8 cellular contexts compared by ENCODE assay signal in genomic region chr7:99392659-99393362, GRCh38. TPM values are rescaled to one million over a fixed set of nuclear protein-coding genes. Genes with fewer than 3 reads are reported as not detected.
DNase-seq lines count a peak whose midpoint lies in the region; ATAC-seq, FAIRE-seq and TF ChIP-seq lines count a peak whose summit lies in the region.

No MANE protein-coding gene starts in this region.

- CTCF ChIA-PET in CD8-positive, alpha-beta T cell (lab: Charles Lee) = interaction anchor here (1.4 to 3.2 kb wide), 4 partner anchors 10 to 28 kb away, joined by 3 to 20 read pairs (median 10); partner anchors contain the start of genes BUD31 and PDAP1

- peaks cover 18% of the 10 kb centered on the region for H3K4me1 ChIP-seq in CD8-positive, alpha-beta T cell (ENCODE audit: insufficient read depth, low read length)
- H3K4me1 ChIP-seq in OCI-LY3 (ENCODE audit: low read length) (peaks cover 6% of the 10 kb centered on the region; the same call in 1 of the 2 replicates), pancreas (peaks cover 0 to 6% (median 4%) of the 10 kb centered on the region in 3 donors), upper lobe of left lung (peaks cover 13 to 22% (median 18%) of the 10 kb centered on the region in 4 donors)

- no peak for FAIRE-seq in pancreas (lab: Jason Lieb, UNC)

- H3K27me3 Mint-ChIP-seq in CD8-positive, alpha-beta T cell (ENCODE audit: low read depth) = no peaks in the 10 kb centered on the region

- DNase-seq in CD8-positive, alpha-beta T cell = peak; percentile 61 to 93 (median 85)
- peak; percentile 64 for DNase-seq in activated gamma-delta T cell (lab: John Stamatoyannopoulos, UW)
- DNase-seq in head of caudate nucleus = peak; percentile 33 to 90 (median 76)
- peak; percentile 82 to 93 (median 88) for DNase-seq in pancreas
- peak; percentile 80 to 94 for DNase-seq in upper lobe of left lung

- H3K4me1 Mint-ChIP-seq in CD8-positive, alpha-beta T cell (ENCODE audit: low read depth) = peaks cover 17% of the 10 kb centered on the region

- no peak for TF ChIP-seq EP300 in upper lobe of left lung (IDR thresholded peaks at IDR 0.05)

- peaks cover 6% of the 10 kb centered on the region; the same call in 1 of the 2 replicates for H3K79me2 ChIP-seq in OCI-LY3 (ENCODE audit: low read length)

- intact Hi-C loops in CD8-positive, alpha-beta T cell (cut with DNase I, micrococcal nuclease) = loop anchor here (1.0 to 2.0 kb wide), 4 partner anchors 12 to 19 kb away; partner anchors contain the start of genes ARPC1B (in 1 of the 2), BUD31 (in 1 of the 2) and PDAP1 (in 1 of the 2)
- intact Hi-C loops in head of caudate nucleus (cut with DNase I) = no loop called here
- intact Hi-C loops in pancreas (cut with DNase I) = no loop called here

- peaks cover 84% of the 10 kb centered on the region for H3K36me3 Mint-ChIP-seq in CD8-positive, alpha-beta T cell

- no peak for TF ChIP-seq CTCF in CD8-positive, alpha-beta T cell (IDR thresholded peaks at IDR 0.05)
- TF ChIP-seq CTCF in OCI-LY3 (IDR thresholded peaks at IDR 0.05; ENCODE audit: low read depth, low read length) = no peak
- TF ChIP-seq CTCF in pancreas (IDR thresholded peaks at IDR 0.05) = no peak
- TF ChIP-seq CTCF in upper lobe of left lung (IDR thresholded peaks at IDR 0.05) = peak in 1 of 6 experiments; percentile 10

- H3K9me3 ChIP-seq in CD8-positive, alpha-beta T cell (ENCODE audit: low read length) = no peaks in the 10 kb centered on the region
- H3K9me3 ChIP-seq in OCI-LY3 (ENCODE audit: insufficient read depth, low read length) (no peaks in the 10 kb centered on the region), pancreas (no peaks in the 10 kb centered on the region), upper lobe of left lung (no peaks in the 10 kb centered on the region)

- peak; percentile 96 for ATAC-seq in CD8-positive, alpha-beta T cell
- ATAC-seq in HG02981 (IDR thresholded peaks at IDR 0.05; ENCODE audit: unreplicated experiment) = peak; percentile 67
- peak; percentile 87 to 93 (median 90) for ATAC-seq in pancreas
- peak; percentile 87 to 90 for ATAC-seq in upper lobe of left lung (ENCODE audit: low FRiP score in 2 of 2)
- ATAC-seq in HG02763 (IDR thresholded peaks at IDR 0.05; ENCODE audit: unreplicated experiment) = no peak

- H3K4me2 ChIP-seq in OCI-LY3 (ENCODE audit: low read length) = peak overlapping the region; percentile 44

- H3K27ac ChIP-seq in CD8-positive, alpha-beta T cell (ENCODE audit: low read depth, low read length) = peak overlapping the region; percentile 54
- H3K27ac ChIP-seq in OCI-LY3 (ENCODE audit: low read length) (peak overlapping the region; percentile 13; the same call in 1 of the 2 replicates), pancreas (peak overlapping the region; percentile 58 to 69 (median 63)), upper lobe of left lung (peak overlapping the region; percentile 27 to 66 (median 50))

- H3K27ac Mint-ChIP-seq in CD8-positive, alpha-beta T cell = peak overlapping the region; percentile 93

- no peak overlapping the region; the same call in 1 of the 2 replicates for H3K9ac ChIP-seq in OCI-LY3 (ENCODE audit: low read length)

- peak overlapping the region; percentile 85 for H3K4me3 Mint-ChIP-seq in CD8-positive, alpha-beta T cell

- no peak overlapping the region for H2AFZ ChIP-seq in OCI-LY3 (ENCODE audit: low read depth, low read length)

- POLR2A ChIA-PET in CD8-positive, alpha-beta T cell (lab: Charles Lee) = interaction anchor here (0.8 to 4.5 kb wide), 11 partner anchors 8 to 107 kb away, joined by 3 to 57 read pairs (median 4); partner anchors contain the start of genes ARPC1B, BUD31, PDAP1 and ZNF394

- H4K20me1 ChIP-seq in OCI-LY3 (ENCODE audit: insufficient read depth, low read length) = peaks cover 17% of the 10 kb centered on the region; the same call in 1 of the 2 replicates

- no peaks in the 10 kb centered on the region for H3K27me3 ChIP-seq in CD8-positive, alpha-beta T cell (ENCODE audit: insufficient read depth, low read length)
- H3K27me3 ChIP-seq in OCI-LY3 (ENCODE audit: low read depth, low read length) (no peaks in the 10 kb centered on the region), pancreas (no peaks in the 10 kb centered on the region), upper lobe of left lung (no peaks in the 10 kb centered on the region)

- no peak for TF ChIP-seq POLR2A in upper lobe of left lung (IDR thresholded peaks at IDR 0.05)

- no peaks in the 10 kb centered on the region for H3K9me3 Mint-ChIP-seq in CD8-positive, alpha-beta T cell

- peak overlapping the region; percentile 50 for H3K4me3 ChIP-seq in CD8-positive, alpha-beta T cell (ENCODE audit: low read depth, low read length)
- peak overlapping the region; percentile 49 for H3K4me3 ChIP-seq in OCI-LY3 (ENCODE audit: low read length)
- peak overlapping the region; percentile 31 to 72 (median 52) for H3K4me3 ChIP-seq in pancreas
- peak overlapping the region; percentile 21 to 50 (median 46) for H3K4me3 ChIP-seq in upper lobe of left lung

- 2% methylated on average over 67 to 68 of the region's 68 CpGs for WGBS in pancreas, 2 donors
- 12 to 21% methylated on average over 22 to 47 of the region's 68 CpGs for WGBS in upper lobe of left lung, 2 donors

- peaks cover 60% of the 10 kb centered on the region for H3K36me3 ChIP-seq in CD8-positive, alpha-beta T cell (ENCODE audit: insufficient read depth, low read length)
- peaks cover 66% of the 10 kb centered on the region for H3K36me3 ChIP-seq in OCI-LY3 (replicated peaks; ENCODE audit: low read depth, low read length)
- peaks cover 0 to 11% (median 5%) of the 10 kb centered on the region in 3 donors for H3K36me3 ChIP-seq in pancreas
- H3K36me3 ChIP-seq in upper lobe of left lung = peaks cover 30 to 92% (median 78%) of the 10 kb centered on the region in 4 donors

RNA-seq across cellular contexts. Expression of gene PDAP1, which starts 15.6 kb away (rescaled TPM):
- total RNA-seq in CD8-positive, alpha-beta T cell = 10 to 100 TPM; 34.5 to 36.2 TPM
- total RNA-seq in pancreas (10 to 100 TPM; 27.8 to 53.7 (median 38.2) TPM), upper lobe of left lung (10 to 100 TPM; 31.4 to 76.0 (median 67.4) TPM)
- 10 to 100 TPM; 46.7 to 84.6 TPM for polyA plus RNA-seq in pancreas

RNA-seq across cellular contexts. Expression of gene BUD31, which starts 16.0 kb away (rescaled TPM):
- 100 to 1,000 TPM; 144 TPM for total RNA-seq in CD8-positive, alpha-beta T cell
- total RNA-seq in pancreas (10 to 100 TPM; 26.8 to 44.7 (median 28.9) TPM), upper lobe of left lung (10 to 100 TPM; 48.8 to 85.7 (median 63.8) TPM)
- polyA plus RNA-seq in pancreas = 10 to 100 TPM; 65.7 to 71.7 TPM

RNA-seq across cellular contexts. Expression of gene ARPC1B, which starts 18.3 kb away (rescaled TPM):
- total RNA-seq in CD8-positive, alpha-beta T cell = 10 to 100 TPM; 68.5 to 70.5 TPM
- total RNA-seq in pancreas (10 to 100 TPM; 14.4 to 70.4 (median 29.6) TPM), upper lobe of left lung (100 to 1,000 TPM; 186 to 387 (median 304) TPM)
- 10 to 100 TPM; 50.3 to 59.6 TPM for polyA plus RNA-seq in pancreas

RNA-seq across cellular contexts. Expression of gene PTCD1, which starts 45.8 kb away (rescaled TPM):
- total RNA-seq in CD8-positive, alpha-beta T cell = 1 to 10 TPM; 4.2 to 4.5 TPM
- total RNA-seq in pancreas = 1 to 10 TPM; 1.4 to 3.6 (median 2.3) TPM
- 1 to 10 TPM; 3.9 to 4.0 TPM for polyA plus RNA-seq in pancreas
- total RNA-seq in upper lobe of left lung = 10 to 100 TPM in 1 of 6 donors, 1 to 10 TPM in 5; 6.3 to 13.4 (median 7.6) TPM

RNA-seq across cellular contexts. Expression of gene CPSF4, which starts 45.9 kb away (rescaled TPM):
- 10 to 100 TPM; 33.4 to 33.9 TPM for total RNA-seq in CD8-positive, alpha-beta T cell
- total RNA-seq in pancreas = 10 to 100 TPM; 15.2 to 26.2 (median 21.5) TPM
- polyA plus RNA-seq in pancreas = 10 to 100 TPM; 29.2 to 42.5 TPM
- total RNA-seq in upper lobe of left lung = 10 to 100 TPM; 23.0 to 49.2 (median 33.1) TPM

Comparison
In these comparisons a context has a peak if more than half of its experiments do, and no peak if none do; other contexts are left out.
1. H3K27ac ChIP-seq: peak in every context shown above with its lines; median percentile 63 in pancreas; 54 in CD8-positive, alpha-beta T cell; 50 in upper lobe of left lung; 13 in OCI-LY3.
2. intact Hi-C loops: an anchor here in CD8-positive, alpha-beta T cell (1.0 to 2.0 kb wide); none called in head of caudate nucleus and pancreas.